Comparison of ENCODE assay signal across 1 cellular context in genomic region chr2:215968499-215968898, GRCh38.
TF ChIP-seq lines count a peak whose summit lies in the region.

No MANE protein-coding gene starts in this region.

TF ChIP-seq in IMR-90, 13 proteins besides CTCF, POLR2A, EP300 and RAD21:
- TF ChIP-seq MAFK (IDR thresholded peaks at IDR 0.05; ENCODE audit: low read depth, low read length) (peak; percentile 66; the same call in 1 of the 2 replicates), RCOR1 (IDR thresholded peaks at IDR 0.05; ENCODE audit: insufficient replicate concordance, low read length) (no peak)
